Comparison of ENCODE assay signal across 8 cellular contexts in the genomic region with DNA sequence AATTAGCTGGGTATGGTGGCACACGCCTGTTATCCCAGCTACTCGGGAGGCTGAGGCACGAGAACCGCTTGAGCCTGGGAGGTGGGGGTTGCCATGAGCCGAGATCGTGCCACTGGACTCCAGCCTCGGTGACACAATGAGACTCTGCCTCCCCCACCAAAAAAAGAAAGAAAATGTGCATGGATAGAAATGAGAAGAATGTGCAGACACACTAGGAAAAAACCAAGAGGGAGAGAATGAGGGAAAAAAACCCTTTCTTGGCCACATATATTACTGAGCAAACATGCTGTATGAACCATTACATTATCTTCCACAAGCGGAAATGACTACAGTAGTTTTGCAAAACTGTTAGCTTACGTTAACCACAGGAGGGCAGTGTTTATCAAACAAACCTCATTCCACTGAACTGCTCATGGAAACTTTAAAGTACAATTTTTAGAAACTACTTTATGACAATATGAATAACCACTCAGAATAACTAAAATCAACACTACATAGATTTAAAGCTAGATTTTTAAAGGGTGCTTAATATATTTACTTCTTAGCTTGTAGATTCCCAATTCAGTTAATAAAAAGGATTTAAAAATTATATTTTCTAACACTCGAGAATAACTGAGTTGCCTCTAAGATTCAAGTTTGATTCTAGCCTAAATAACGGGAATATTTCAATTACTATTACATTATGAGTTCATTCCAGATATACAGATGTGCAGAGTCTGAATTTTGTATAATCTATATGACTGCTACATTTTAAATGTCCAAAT. TPM values are rescaled to one million over a fixed set of nuclear protein-coding genes. Genes with fewer than 3 reads are reported as not detected.
DNase-seq lines count a peak whose midpoint lies in the region; ATAC-seq and TF ChIP-seq lines count a peak whose summit lies in the region.

No MANE protein-coding gene starts in this region.

- H3K79me2 ChIP-seq in PC-3 (ENCODE audit: low read length): peaks cover 37% of the 10 kb centered on the region

- H3K9ac ChIP-seq in PC-3 (ENCODE audit: low read length): peak overlapping the region; percentile 17; the same call in 1 of the 2 replicates

- POLR2A ChIA-PET in PC-3 (lab: Charles Lee; ENCODE audit: unreplicated experiment): interaction anchor here (0.5 to 0.6 kb wide), 2 partner anchors 14 to 179 kb away, joined by 3 to 4 read pairs; a partner anchor contains a TSS

- peaks cover 6% of the 10 kb centered on the region; the same call in 1 of the 2 replicates for H4K20me1 ChIP-seq in PC-3 (ENCODE audit: low read length)

- peaks cover 14% of the 10 kb centered on the region for H3K4me1 ChIP-seq in PC-3 (ENCODE audit: insufficient read depth, low read length)
- H3K4me1 ChIP-seq in right cardiac atrium (ENCODE audit: control insufficient read depth, insufficient read depth, low read length): peaks cover 11% of the 10 kb centered on the region

- peak; percentile 82 for TF ChIP-seq CTCF in PC-3 (conservative IDR thresholded peaks at IDR 0.05; ENCODE audit: low read depth, low read length)

- DNase-seq in D341Med (ENCODE audit: low spot score) (peak; percentile 38), PC-3 (peak; percentile 87), amniotic epithelial cell (ENCODE audit: low read depth) (peak; percentile 91), right cardiac atrium (no peak), skeletal muscle cell (ENCODE audit: low read depth) (peak; percentile 54)

- H3K27ac ChIP-seq in PC-3 (ENCODE audit: low read length) (peak overlapping the region; percentile 22; the same call in 1 of the 2 replicates), right cardiac atrium (ENCODE audit: low read length) (peak overlapping the region; percentile 19)

- no peaks in the 10 kb centered on the region for H3K9me2 ChIP-seq in PC-3 (replicated peaks; ENCODE audit: low read length)

- peak overlapping the region; percentile 61; the same call in 1 of the 2 replicates for H2AFZ ChIP-seq in PC-3 (ENCODE audit: low read length)

- peak overlapping the region; percentile 85 for H3K4me2 ChIP-seq in PC-3 (ENCODE audit: low read length)

- intact Hi-C loops in PC-3 (cut with micrococcal nuclease) (loop anchor here (1.0 to 5.0 kb wide), 3 partner anchors 99 to 293 kb away; no protein-coding TSS in a partner anchor), right cardiac atrium (cut with DNase I) (loop anchor here in 1 of 4 donors (10.0 kb wide), 1 partner anchor 103 kb away; no protein-coding TSS in a partner anchor)

- 33% methylated on average over 11 of the region's 11 CpGs for WGBS in right cardiac atrium

- H3K9me3 ChIP-seq in PC-3 (ENCODE audit: low read length) (no peaks in the 10 kb centered on the region), right cardiac atrium (ENCODE audit: control insufficient read depth, low read length) (no peaks in the 10 kb centered on the region)

- H3K36me3 ChIP-seq in PC-3 (ENCODE audit: low read depth, low read length): no peaks in the 10 kb centered on the region

- ATAC-seq in GM19043 (IDR thresholded peaks at IDR 0.05; ENCODE audit: low read depth, unreplicated experiment): peak; percentile 93
- ATAC-seq in HG03565 (IDR thresholded peaks at IDR 0.05; ENCODE audit: unreplicated experiment): peak; percentile 79
- peak; percentile 96 for ATAC-seq in PC-3
- ATAC-seq in right cardiac atrium: peak; percentile 85 to 91
- no peak for ATAC-seq in GM21528 (IDR thresholded peaks at IDR 0.05; ENCODE audit: low FRiP score, unreplicated experiment)

- no TSS peak for BruUV-seq in PC-3 (replicated peaks; lab: Mats Ljungman, UMichigan)

- H3K4me3 ChIP-seq in PC-3 (ENCODE audit: low read length) (peak overlapping the region; percentile 53), right cardiac atrium (ENCODE audit: low read length) (no peak overlapping the region), skeletal muscle cell (ENCODE audit: low read depth, low read length) (no peak overlapping the region)

- CTCF ChIA-PET in PC-3 (lab: Charles Lee): interaction anchor here (0.5 to 1.3 kb wide), 8 partner anchors 8 to 296 kb away, joined by 3 to 9 read pairs (median 5); a partner anchor contains a TSS

- H3K27me3 ChIP-seq in PC-3 (ENCODE audit: low read length) (no peaks in the 10 kb centered on the region), right cardiac atrium (ENCODE audit: control insufficient read depth, insufficient read depth) (no peaks in the 10 kb centered on the region)

- no peaks in the 10 kb centered on the region for H3F3A ChIP-seq in PC-3 (ENCODE audit: low read length, unreplicated experiment)

RNA-seq across cellular contexts. Expression of a gene that starts 26.4 kb away (rescaled TPM):
- total RNA-seq in PC-3 (2014; rRNA removed): 11.5 and 18.7 TPM in 2 replicates
- total RNA-seq in right cardiac atrium: 10 to 100 TPM; 18.9 to 27.2 (median 23.5) TPM
- 3.0 TPM for polyA plus RNA-seq in right cardiac atrium

Comparison
In these comparisons a context has a peak if more than half of its experiments do, and no peak if none do; other contexts are left out.
1. DNase-seq: peak in D341Med (single experiment), PC-3 (single experiment), amniotic epithelial cell (single experiment) and skeletal muscle cell (single experiment); none in right cardiac atrium (0 of 3).